33 cellular contexts compared by ENCODE assay signal in the genomic region with DNA sequence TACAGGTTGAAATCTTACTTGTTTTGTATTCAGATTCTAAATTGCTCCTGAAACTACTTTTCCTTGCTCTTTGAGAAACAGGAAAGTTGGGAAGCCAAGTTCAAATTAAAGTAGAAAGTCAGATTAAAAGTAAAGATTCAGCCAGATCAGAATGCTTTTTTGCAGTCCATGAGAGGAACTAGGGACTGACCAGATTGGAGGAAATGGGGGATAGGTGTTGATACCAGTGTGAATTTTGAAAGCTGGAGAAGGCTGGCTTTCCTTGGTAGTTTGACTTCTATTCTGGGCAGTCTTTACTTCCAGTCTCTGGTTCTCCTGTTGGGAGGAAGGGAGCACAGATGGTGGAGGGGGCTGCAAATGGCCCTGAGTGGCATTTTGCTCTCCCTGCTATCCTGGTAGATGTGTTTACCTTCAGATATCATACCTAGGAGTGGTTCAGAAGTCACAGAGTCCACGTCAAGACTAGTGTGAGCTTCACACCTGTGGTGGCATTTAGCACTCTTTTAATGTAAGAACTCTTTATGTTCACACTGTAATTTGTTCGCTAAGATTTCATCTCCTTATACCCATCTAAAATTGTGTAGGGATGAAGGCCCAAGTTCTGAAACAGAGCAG.
"Had no signal": no experiment of that assay in that cellular context is flagged by ENCODE, and none has a peak within 500 bp of the region (broad histone marks: within the 10 kb centered on the region; RNA-seq: fewer than 3 reads in every experiment).

No MANE protein-coding gene starts in this region.

- DNase-seq: activated CD4-positive, alpha-beta memory T cell treated with anti-CD3 and anti-CD28 coated beads, Interleukin-2, amount 10 ng/mL, durations not matched to agents 7 days and 5 days; activated CD4-positive, alpha-beta T cell treated with anti-CD3 and anti-CD28 coated beads for 1 hour; activated CD4-positive, alpha-beta T cell treated with anti-CD3 and anti-CD28 coated beads, Interleukin-2, amount 10 ng/mL, durations not matched to agents 7 days and 5 days; activated naive CD4-positive, alpha-beta T cell; activated naive CD8-positive, alpha-beta T cell treated with anti-CD3 and anti-CD28 coated beads for 36 hours; activated T-cell treated with anti-CD3 and anti-CD28 coated beads, Interleukin-2, amount 50 U/mL, for 4 hours; adrenal gland; aorta; cerebellar nuclear complex; effector memory CD8-positive, alpha-beta T cell; head of caudate nucleus; hypothalamus; left lung; naive B cell; nucleus accumbens; sigmoid colon; stimulated activated CD4-positive, alpha-beta T cell treated with anti-CD3 and anti-CD28 coated beads, Interleukin-1b, Interleukin-23, amount 100 ng/mL, for 48 hours; stimulated activated CD4-positive, alpha-beta T cell treated with anti-CD3 and anti-CD28 coated beads, Interleukin-4, amount 100 ng/mL, for 4 hours; stimulated activated CD8-positive, alpha-beta memory T cell treated with anti-CD3 and anti-CD28 coated beads, Interleukin-4, amount 100 ng/mL, for 48 hours; stimulated activated naive B cell treated with anti-CD40 and anti-IgM and Interleukin-4, amounts not matched to agents 10 μg/mL and 1 μg/mL and 100 μg/mL, for 72 hours; T-helper 17 cell; T1000; tibial artery had no signal

- H3K27ac ChIP-seq: adrenal gland, cardiac muscle cell, coronary artery, left lung, prostate gland, sigmoid colon, suprapubic skin, tibial artery had no signal

- H3K4me1 ChIP-seq: left lung, prostate gland, sigmoid colon, suprapubic skin, tibial artery had no signal

- H3K4me2 ChIP-seq: smooth muscle cell had no signal

- H3K4me3 ChIP-seq: adrenal gland, cardiac muscle cell, coronary artery, left lung, lung, prostate gland, sigmoid colon, smooth muscle cell, suprapubic skin, tibial artery had no signal

- H3K9me3 Mint-ChIP-seq: activated CD4-positive, alpha-beta memory T cell treated with anti-CD3 and anti-CD28 coated beads, Interleukin-2, amount 10 ng/mL, durations not matched to agents 7 days and 5 days; activated CD4-positive, alpha-beta T cell treated with anti-CD3 and anti-CD28 coated beads, Interleukin-2, amount 10 ng/mL, durations not matched to agents 7 days and 5 days; activated naive CD8-positive, alpha-beta T cell treated with anti-CD3 and anti-CD28 coated beads for 36 hours; activated T-cell treated with anti-CD3 and anti-CD28 coated beads, Interleukin-2, amount 50 U/mL, for 4 hours; brain; effector memory CD8-positive, alpha-beta T cell; neural crest cell; stimulated activated naive B cell treated with anti-CD40 and anti-IgM and Interleukin-4, amounts not matched to agents 10 μg/mL and 1 μg/mL and 100 μg/mL, for 72 hours had no signal

- H3K27me3 ChIP-seq: adrenal gland, cardiac muscle cell, left lung, sigmoid colon, suprapubic skin, tibial artery had no signal

- H3K36me3 Mint-ChIP-seq: naive B cell had no signal

- H3K4me1 Mint-ChIP-seq: activated CD4-positive, alpha-beta T cell treated with anti-CD3 and anti-CD28 coated beads, Interleukin-2, amount 10 ng/mL, durations not matched to agents 7 days and 5 days; activated naive CD8-positive, alpha-beta T cell treated with anti-CD3 and anti-CD28 coated beads for 36 hours; brain; naive B cell; stimulated activated naive B cell treated with anti-CD40 and anti-IgM and Interleukin-4, amounts not matched to agents 10 μg/mL and 1 μg/mL and 100 μg/mL, for 72 hours had no signal

- H3K9me3 ChIP-seq: adrenal gland, left lung, prostate gland, sigmoid colon, suprapubic skin, tibial artery had no signal

- H3K4me3 Mint-ChIP-seq: activated CD4-positive, alpha-beta memory T cell treated with anti-CD3 and anti-CD28 coated beads, Interleukin-2, amount 10 ng/mL, durations not matched to agents 7 days and 5 days; activated CD4-positive, alpha-beta T cell treated with anti-CD3 and anti-CD28 coated beads, Interleukin-2, amount 10 ng/mL, durations not matched to agents 7 days and 5 days; activated naive CD8-positive, alpha-beta T cell treated with anti-CD3 and anti-CD28 coated beads for 36 hours; activated T-cell treated with anti-CD3 and anti-CD28 coated beads, Interleukin-2, amount 50 U/mL, for 4 hours; brain; effector memory CD8-positive, alpha-beta T cell; naive B cell; neural crest cell; stimulated activated naive B cell treated with anti-CD40 and anti-IgM and Interleukin-4, amounts not matched to agents 10 μg/mL and 1 μg/mL and 100 μg/mL, for 72 hours; T-helper 17 cell; WTC11 had no signal

- ATAC-seq: activated T-cell treated with anti-CD3 and anti-CD28 coated beads, Interleukin-2, amount 50 U/mL, for 4 hours; effector memory CD8-positive, alpha-beta T cell; left lung; SK-N-SH treated with all-trans-retinoic acid at 6 μM for 48 hours; stimulated activated naive B cell treated with anti-CD40 and anti-IgM and Interleukin-4, amounts not matched to agents 10 μg/mL and 1 μg/mL and 100 μg/mL, for 72 hours; T-helper 17 cell; WTC11 had no signal

- H3K36me3 ChIP-seq: adrenal gland, prostate gland had no signal

- H3K27me3 Mint-ChIP-seq: activated CD4-positive, alpha-beta memory T cell treated with anti-CD3 and anti-CD28 coated beads, Interleukin-2, amount 10 ng/mL, durations not matched to agents 7 days and 5 days; activated CD4-positive, alpha-beta T cell treated with anti-CD3 and anti-CD28 coated beads, Interleukin-2, amount 10 ng/mL, durations not matched to agents 7 days and 5 days; activated naive CD8-positive, alpha-beta T cell treated with anti-CD3 and anti-CD28 coated beads for 36 hours; brain; effector memory CD8-positive, alpha-beta T cell; T-helper 17 cell had no signal

- H3K27ac Mint-ChIP-seq: activated CD4-positive, alpha-beta memory T cell treated with anti-CD3 and anti-CD28 coated beads, Interleukin-2, amount 10 ng/mL, durations not matched to agents 7 days and 5 days; activated CD4-positive, alpha-beta T cell treated with anti-CD3 and anti-CD28 coated beads, Interleukin-2, amount 10 ng/mL, durations not matched to agents 7 days and 5 days; activated naive CD8-positive, alpha-beta T cell treated with anti-CD3 and anti-CD28 coated beads for 36 hours; naive B cell; stimulated activated naive B cell treated with anti-CD40 and anti-IgM and Interleukin-4, amounts not matched to agents 10 μg/mL and 1 μg/mL and 100 μg/mL, for 72 hours; T-helper 17 cell; WTC11 had no signal
